ENCODE assay signal across 1 cellular context in genomic region chr6:28496099-28496779, GRCh38.
TF ChIP-seq lines count a peak whose summit lies in the region.

No MANE protein-coding gene starts in this region.

TF ChIP-seq in H1, 55 proteins besides CTCF, POLR2A, EP300 and RAD21:
- TF ChIP-seq YY1 (IDR thresholded peaks at IDR 0.05; ENCODE audit: low read depth, low read length) (no peak), CHD2 (IDR thresholded peaks at IDR 0.05; ENCODE audit: low read length) (no peak), SAP30 (IDR thresholded peaks at IDR 0.05; ENCODE audit: insufficient read depth, insufficient replicate concordance, low read length) (no peak), SUZ12 (IDR thresholded peaks at IDR 0.05; ENCODE audit: low read length) (no peak), SIN3A (conservative IDR thresholded peaks at IDR 0.05 in 1 of 2, IDR thresholded peaks at IDR 0.05 in 1 of 2; ENCODE audit: low read depth in 1 of 2, low read length in 2 of 2) (no peak), RNF2 (IDR thresholded peaks at IDR 0.05; ENCODE audit: borderline replicate concordance, low read depth, low read length, missing control alignments, poor library complexity, severe bottlenecking) (no peak), KDM4A (IDR thresholded peaks at IDR 0.05; ENCODE audit: low read depth, low read length, severe bottlenecking) (no peak), EZH2 (IDR thresholded peaks at IDR 0.05; ENCODE audit: low read depth, low read length, severe bottlenecking) (no peak), SIRT6 (IDR thresholded peaks at IDR 0.05; ENCODE audit: low read length) (no peak), TEAD4 (IDR thresholded peaks at IDR 0.05; ENCODE audit: low read depth, low read length) (no peak), TBP (IDR thresholded peaks at IDR 0.05; ENCODE audit: low read depth, low read length) (no peak), PHF8 (conservative IDR thresholded peaks at IDR 0.05; ENCODE audit: low read depth, low read length) (no peak), KDM5A (IDR thresholded peaks at IDR 0.05; ENCODE audit: low read length) (no peak)
